Comparison of ENCODE assay signal across 7 cellular contexts in the genomic region with DNA sequence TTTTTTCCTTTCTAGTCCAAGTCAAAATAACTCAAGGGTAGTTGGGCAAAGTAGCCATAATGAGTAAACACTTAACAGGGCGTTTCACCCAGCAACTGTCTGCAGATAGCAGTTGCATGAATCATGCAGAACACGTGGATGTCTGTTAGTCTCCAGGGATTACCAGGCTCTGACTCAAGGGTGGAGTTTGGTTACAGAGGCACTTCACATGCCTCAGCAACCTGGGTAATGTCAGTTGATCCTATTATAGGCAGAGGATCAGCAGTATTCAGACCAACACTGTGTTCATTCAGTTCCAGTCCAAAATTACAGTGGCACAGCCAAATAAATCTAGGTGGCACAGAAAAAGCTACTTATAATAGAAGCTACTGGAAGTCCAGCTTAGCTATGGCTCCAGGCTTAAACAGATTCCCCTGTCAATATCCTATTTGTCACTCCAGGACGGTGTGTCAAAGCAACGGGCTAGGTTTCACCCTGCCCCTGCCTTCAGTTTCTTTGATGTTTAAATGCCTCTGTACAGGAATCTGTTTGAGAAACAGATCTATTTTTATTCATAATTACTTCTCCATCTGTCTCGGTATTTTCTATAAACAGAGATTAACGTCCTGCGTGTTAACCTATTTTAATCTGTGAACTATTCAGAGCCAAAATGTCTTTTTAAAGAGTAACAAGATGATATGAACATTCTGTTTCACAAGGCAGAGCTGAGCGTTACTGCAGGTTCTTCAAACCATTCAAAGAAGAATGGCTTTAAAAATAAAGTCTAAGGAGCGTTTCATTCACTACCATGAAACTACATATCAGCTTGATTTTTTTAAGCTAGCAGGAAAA.
DNase-seq lines count a peak whose midpoint lies in the region; ATAC-seq and TF ChIP-seq lines count a peak whose summit lies in the region.

No MANE protein-coding gene starts in this region.

- peak overlapping the region; percentile 71 for H3K27ac Mint-ChIP-seq in nephron progenitor cell

- peaks cover 48% of the 10 kb centered on the region for H3K4me1 Mint-ChIP-seq in nephron progenitor cell

- no peaks in the 10 kb centered on the region for H3K9me3 ChIP-seq in GM23248 (ENCODE audit: low read depth)
- H3K9me3 ChIP-seq in Karpas-422 (ENCODE audit: low read length) = no peaks in the 10 kb centered on the region

- H3K4me3 Mint-ChIP-seq in nephron progenitor cell = peak overlapping the region; percentile 18

- in situ Hi-C loops in GM23248 (cut with MboI) = loop anchor here (25.0 kb wide), 2 partner anchors 851 to 1426 kb away; no protein-coding TSS in a partner anchor

- TF ChIP-seq CTCF in nephron progenitor cell (IDR thresholded peaks at IDR 0.05) = no peak

- H3K4me2 ChIP-seq in GM23248 (ENCODE audit: unreplicated experiment) (peak overlapping the region; percentile 91), Karpas-422 (ENCODE audit: low read depth, low read length, poor library complexity, severe bottlenecking) (peak overlapping the region; percentile 57)

- peak; percentile 100 for ATAC-seq in esophagus mucosa

- peak overlapping the region; percentile 86 for H2AFZ ChIP-seq in GM23248
- peak overlapping the region; percentile 51; the same call in 1 of the 2 replicates for H2AFZ ChIP-seq in Karpas-422 (ENCODE audit: low read length)

- H3K36me3 ChIP-seq in GM23248 (ENCODE audit: low read depth) (no peaks in the 10 kb centered on the region), Karpas-422 (ENCODE audit: insufficient read depth, low read length) (no peaks in the 10 kb centered on the region), H7 (replicated peaks; ENCODE audit: control insufficient read depth, insufficient read depth, low read length) (no peaks in the 10 kb centered on the region)

- H3F3A ChIP-seq in GM23248 (ENCODE audit: insufficient read depth) = peaks cover 45% of the 10 kb centered on the region

- H4K20me1 ChIP-seq in GM23248 (ENCODE audit: insufficient read depth) (no peaks in the 10 kb centered on the region), Karpas-422 (ENCODE audit: insufficient read depth, low read depth, low read length) (no peaks in the 10 kb centered on the region)

- WGBS in GM23248 (ENCODE audit: low coverage in 1 of 2, low lambda C conversion rate in 2 of 2, missing lambda C conversion rate in 2 of 2), 2 experiments = 3 to 4% methylated on average over 9 of the region's 9 CpGs

- no peaks in the 10 kb centered on the region for H3K36me3 Mint-ChIP-seq in nephron progenitor cell (ENCODE audit: low read depth)

- peak overlapping the region; percentile 95 for H3K9ac ChIP-seq in GM23248
- H3K9ac ChIP-seq in Karpas-422 (ENCODE audit: low read length) = no peak overlapping the region

- H3K9me3 Mint-ChIP-seq in nephron progenitor cell = peaks cover under 1% of the 10 kb centered on the region

- H3K79me2 ChIP-seq in GM23248 (ENCODE audit: insufficient read depth) (no peaks in the 10 kb centered on the region), Karpas-422 (ENCODE audit: low read length) (no peaks in the 10 kb centered on the region)

- H3K27ac ChIP-seq in GM23248 (peak overlapping the region; percentile 100), Karpas-422 (ENCODE audit: low read length) (no peak overlapping the region)

- H3K4me3 ChIP-seq in GM23248 = peak overlapping the region; percentile 66
- 0 out of 2 replicates have a peak overlapping the region, but pooled peaks have one; percentile 17 for H3K4me3 ChIP-seq in Karpas-422 (ENCODE audit: low read length)
- H3K4me3 ChIP-seq in H7 (ENCODE audit: insufficient read depth, low read depth, low read length) = no peak overlapping the region

- no peaks in the 10 kb centered on the region for H3K27me3 Mint-ChIP-seq in nephron progenitor cell (ENCODE audit: low read depth, poor library complexity)

- H3K27me3 ChIP-seq in GM23248 (replicated peaks; ENCODE audit: insufficient read depth) (no peaks in the 10 kb centered on the region), Karpas-422 (ENCODE audit: low read length) (no peaks in the 10 kb centered on the region), H7 (ENCODE audit: control insufficient read depth, insufficient read depth, low read length) (no peaks in the 10 kb centered on the region)

- H3K9me2 ChIP-seq in GM23248 (ENCODE audit: insufficient read depth) (no peaks in the 10 kb centered on the region), Karpas-422 (replicated peaks; ENCODE audit: insufficient read depth, low read length) (no peaks in the 10 kb centered on the region)

- H3K4me1 ChIP-seq in GM23248 (ENCODE audit: insufficient read depth) (peaks cover 39% of the 10 kb centered on the region), Karpas-422 (ENCODE audit: low read length) (peaks cover 20% of the 10 kb centered on the region)

- DNase-seq in GM04503 (ENCODE audit: low read depth) = peak; percentile 99
- DNase-seq in GM23248 = peak; percentile 99
- peak; percentile 90 for DNase-seq in Karpas-422
- peak; percentile 51 for DNase-seq in RPMI8226
- peak; percentile 51 for DNase-seq in nephron progenitor cell
- no peak for DNase-seq in H7
